Comparison of ENCODE assay signal across 19 cellular contexts in genomic region chr7:157488966-157489365, GRCh38.
"Had no signal": no experiment of that assay in that cellular context is flagged by ENCODE, and none has a peak within 500 bp of the region (broad histone marks: within the 10 kb centered on the region; RNA-seq: fewer than 3 reads in every experiment).

No MANE protein-coding gene starts in this region.

- H3K27ac ChIP-seq: ascending aorta, gastrocnemius medialis, left ventricle myocardium inferior, neural progenitor cell, parathyroid adenoma had no signal

- ATAC-seq: activated T-cell treated with anti-CD3 and anti-CD28 coated beads, Interleukin-2, amount 50 U/mL, for 4 hours; esophagus mucosa; gastrocnemius medialis; sciatic nerve; stimulated activated naive B cell treated with anti-CD40 and anti-IgM and Interleukin-4, amounts not matched to agents 10 μg/mL and 1 μg/mL and 100 μg/mL, for 72 hours had no signal

- H3K27me3 ChIP-seq: ascending aorta had no signal

- H3K36me3 Mint-ChIP-seq: naive B cell; stimulated activated naive B cell treated with anti-CD40 and anti-IgM and Interleukin-4, amounts not matched to agents 10 μg/mL and 1 μg/mL and 100 μg/mL, for 72 hours had no signal

- H3K9me3 Mint-ChIP-seq: activated naive CD4-positive, alpha-beta T cell treated with anti-CD3 and anti-CD28 coated beads, Interleukin-2, amount 50 U/mL, for 24 hours; central memory CD8-positive, alpha-beta T cell had no signal

- H3K27ac Mint-ChIP-seq: activated CD4-positive, alpha-beta T cell treated with anti-CD3 and anti-CD28 coated beads, Interleukin-2, amount 10 ng/mL, durations not matched to agents 24 days and 14 days; activated naive CD4-positive, alpha-beta T cell treated with anti-CD3 and anti-CD28 coated beads, Interleukin-2, amount 50 U/mL, for 24 hours; naive B cell; neural progenitor cell; stimulated activated naive B cell treated with anti-CD40 and anti-IgM and Interleukin-4, amounts not matched to agents 10 μg/mL and 1 μg/mL and 100 μg/mL, for 72 hours had no signal

- H3K4me3 ChIP-seq: ascending aorta, gastrocnemius medialis, left ventricle myocardium inferior, neural progenitor cell had no signal

- H3K9me3 ChIP-seq: gastrocnemius medialis had no signal

- H3K36me3 ChIP-seq: ascending aorta, gastrocnemius medialis, left ventricle myocardium inferior, neural progenitor cell had no signal

- H3K27me3 Mint-ChIP-seq: activated naive CD4-positive, alpha-beta T cell treated with anti-CD3 and anti-CD28 coated beads, Interleukin-2, amount 50 U/mL, for 24 hours had no signal

- H3K4me1 ChIP-seq: ascending aorta, gastrocnemius medialis, left ventricle myocardium inferior, neural progenitor cell, parathyroid adenoma had no signal

- DNase-seq: activated CD4-positive, alpha-beta T cell treated with anti-CD3 and anti-CD28 coated beads, Interleukin-2, amount 10 ng/mL, durations not matched to agents 24 days and 14 days; activated CD4-positive, CD25-positive, alpha-beta regulatory T cell; activated effector memory CD4-positive, alpha-beta T cell treated with Interleukin-2 at 50 U/mL for 16 hours; activated T-cell treated with anti-CD3 and anti-CD28 coated beads, Interleukin-2, amount 50 U/mL, for 4 hours; cortex of kidney; effector CD4-positive, alpha-beta T cell; gastrocnemius medialis; left ventricle myocardium inferior; naive B cell; stimulated activated CD4-positive, alpha-beta T cell treated with anti-CD3 and anti-CD28 coated beads, Interleukin-4, amount 100 ng/mL, for 4 hours; stimulated activated naive B cell treated with anti-CD40 and anti-IgM and Interleukin-4, amounts not matched to agents 10 μg/mL and 1 μg/mL and 100 μg/mL, for 72 hours; T1000 had no signal

- H3K4me3 Mint-ChIP-seq: activated CD4-positive, alpha-beta T cell treated with anti-CD3 and anti-CD28 coated beads, Interleukin-2, amount 10 ng/mL, durations not matched to agents 24 days and 14 days; activated naive CD4-positive, alpha-beta T cell treated with anti-CD3 and anti-CD28 coated beads, Interleukin-2, amount 50 U/mL, for 24 hours; activated T-cell treated with anti-CD3 and anti-CD28 coated beads, Interleukin-2, amount 50 U/mL, for 4 hours; central memory CD8-positive, alpha-beta T cell; neural progenitor cell; stimulated activated naive B cell treated with anti-CD40 and anti-IgM and Interleukin-4, amounts not matched to agents 10 μg/mL and 1 μg/mL and 100 μg/mL, for 72 hours had no signal
